Comparison of ENCODE assay signal across 12 cellular contexts in the genomic region with DNA sequence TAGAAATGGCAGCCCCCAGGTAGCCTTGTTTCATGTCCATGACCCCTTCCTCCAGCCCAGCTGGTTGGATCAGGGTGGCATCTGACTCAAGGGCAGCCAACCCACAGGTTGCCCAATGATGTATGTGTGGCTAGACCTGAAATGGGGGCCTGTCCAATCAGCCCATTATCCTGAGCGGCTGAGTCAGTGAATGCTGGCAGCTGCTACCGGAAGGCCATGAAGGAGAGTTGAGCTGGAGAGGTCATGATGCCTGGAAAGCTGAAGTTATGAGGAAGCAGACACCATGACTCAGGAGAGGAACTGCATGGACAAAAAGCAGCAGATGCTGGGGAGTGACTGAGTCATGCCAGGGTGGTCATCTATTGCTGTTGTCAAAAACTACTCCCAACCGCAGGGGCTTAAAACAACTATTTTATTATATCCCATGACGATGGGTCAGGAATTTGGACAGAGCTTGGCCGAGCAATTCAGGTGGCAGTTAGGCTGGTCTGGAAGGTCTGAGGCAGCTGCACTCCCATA.
DNase-seq lines count a peak whose midpoint lies in the region; ATAC-seq and TF ChIP-seq lines count a peak whose summit lies in the region.
"Had no signal": no experiment of that assay in that cellular context is flagged by ENCODE, and none has a peak within 500 bp of the region (broad histone marks: within the 10 kb centered on the region; RNA-seq: fewer than 3 reads in every experiment).

No MANE protein-coding gene starts in this region.

- H3K27me3 Mint-ChIP-seq in memory B cell: peaks cover 3% of the 10 kb centered on the region

- peaks cover 21% of the 10 kb centered on the region for H3K4me1 Mint-ChIP-seq in memory B cell

- H3K27me3 ChIP-seq in brain microvascular endothelial cell (replicated peaks) (no peaks in the 10 kb centered on the region), WERI-Rb-1 (ENCODE audit: insufficient read depth, low read depth, severe bottlenecking) (no peaks in the 10 kb centered on the region)

- TF ChIP-seq CTCF in brain microvascular endothelial cell (IDR thresholded peaks at IDR 0.05; ENCODE audit: low read depth, low read length, missing control alignments) (no peak), WERI-Rb-1 (IDR thresholded peaks at IDR 0.05; ENCODE audit: low read depth, low read length) (no peak)

- DNase-seq in CD1c-positive myeloid dendritic cell (ENCODE audit: extremely low spot score) (peak; percentile 93), NCI-H2196 treated with DMSO at 0.1 percent for 48 hours (lab: John Stamatoyannopoulos, UW; ENCODE audit: unreplicated experiment) (peak; percentile 30), brain microvascular endothelial cell (peak; percentile 99), memory B cell (ENCODE audit: low spot score in 2 of 2) (no peak), cerebellar nuclear complex (lab: John Stamatoyannopoulos, UW) (no peak), NCI-H748 treated with DMSO at 0.1 percent for 48 hours (lab: John Stamatoyannopoulos, UW) (no peak), WERI-Rb-1 (no peak)
- DNase-seq: erythroblast, GF-D8, NCI-H1930 had no signal

- ATAC-seq in memory B cell (ENCODE audit: low read depth) (no peak), GM19035 (IDR thresholded peaks at IDR 0.05; ENCODE audit: unreplicated experiment) (no peak)
- ATAC-seq: sciatic nerve had no signal

- H3K4me3 Mint-ChIP-seq in memory B cell: no peak overlapping the region

- no peaks in the 10 kb centered on the region for H3K9me3 ChIP-seq in WERI-Rb-1 (ENCODE audit: severe bottlenecking)

- H3K27ac Mint-ChIP-seq in memory B cell: peak overlapping the region; percentile 28

- in situ Hi-C loops in brain microvascular endothelial cell (cut with HindIII; ENCODE audit: low pct_ligation_motif_present, low sequenced_read_pairs): no loop called here

- H3K4me3 ChIP-seq in brain microvascular endothelial cell (ENCODE audit: low read depth, low read length): no peak overlapping the region
- H3K4me3 ChIP-seq in WERI-Rb-1 (ENCODE audit: low read depth, low read length): no peak overlapping the region

- H3K36me3 Mint-ChIP-seq in memory B cell: no peaks in the 10 kb centered on the region

- no peaks in the 10 kb centered on the region for H3K36me3 ChIP-seq in brain microvascular endothelial cell (replicated peaks)
- no peaks in the 10 kb centered on the region for H3K36me3 ChIP-seq in WERI-Rb-1

- no peaks in the 10 kb centered on the region for H3K9me3 Mint-ChIP-seq in memory B cell

- H3K27ac ChIP-seq in brain microvascular endothelial cell: peak overlapping the region; percentile 77
- H3K27ac ChIP-seq in WERI-Rb-1: no peak overlapping the region

Comparison
In these comparisons a context has a peak if more than half of its experiments do, and no peak if none do; other contexts are left out.
1. DNase-seq: peak in CD1c-positive myeloid dendritic cell (single experiment), NCI-H2196 treated with DMSO at 0.1 percent for 48 hours (single experiment) and brain microvascular endothelial cell (single experiment); none in memory B cell (0 of 2), cerebellar nuclear complex (0 of 2), NCI-H748 treated with DMSO at 0.1 percent for 48 hours (single experiment) and WERI-Rb-1 (single experiment).